8 cellular contexts compared by ENCODE assay signal in the genomic region with DNA sequence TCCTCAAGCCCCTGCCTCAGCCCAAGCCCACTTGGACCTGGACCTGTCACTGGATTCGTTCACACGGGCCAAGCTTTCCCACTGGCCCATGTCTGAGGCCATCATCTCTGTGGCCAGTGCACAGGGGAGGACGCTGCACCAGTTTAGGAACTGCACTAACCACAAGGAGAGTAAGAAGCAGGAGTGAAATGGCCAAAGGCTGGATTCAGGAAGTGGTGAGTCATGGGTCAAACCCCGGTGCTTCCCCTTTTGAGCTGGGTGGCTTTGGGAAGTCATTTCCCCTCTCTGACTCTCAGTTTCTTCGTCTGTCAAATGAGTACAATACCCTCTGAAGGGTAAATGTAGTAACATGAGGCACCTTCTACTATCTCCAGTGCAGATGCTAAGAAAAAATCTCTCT.
DNase-seq lines count a peak whose midpoint lies in the region; ATAC-seq and TF ChIP-seq lines count a peak whose summit lies in the region.

No MANE protein-coding gene starts in this region.

- H3K4me3 ChIP-seq in OCI-LY3 (ENCODE audit: low read length) = peak overlapping the region; percentile 58

- no peak overlapping the region for H2AFZ ChIP-seq in OCI-LY3 (ENCODE audit: low read depth, low read length)

- H3K9me3 ChIP-seq in OCI-LY3 (ENCODE audit: insufficient read depth, low read length) = no peaks in the 10 kb centered on the region

- H3K4me2 ChIP-seq in OCI-LY3 (ENCODE audit: low read length) = peak overlapping the region; percentile 86

- no peaks in the 10 kb centered on the region for H3K79me2 ChIP-seq in OCI-LY3 (ENCODE audit: low read length)

- H3K4me1 ChIP-seq in OCI-LY3 (ENCODE audit: low read length) = peaks cover 77% of the 10 kb centered on the region

- no peaks in the 10 kb centered on the region for H3K36me3 ChIP-seq in OCI-LY3 (replicated peaks; ENCODE audit: low read depth, low read length)

- H3K27ac ChIP-seq in OCI-LY3 (ENCODE audit: low read length) = peak overlapping the region; percentile 83

- peak; percentile 57 for DNase-seq in GF-D8 (lab: John Stamatoyannopoulos, UW)
- DNase-seq in omental fat pad (ENCODE audit: low spot score) = no peak
- no peak for DNase-seq in kidney glomerular epithelial cell (lab: John Stamatoyannopoulos, UW)
- no peak for DNase-seq in stimulated activated CD4-positive, alpha-beta T cell treated with anti-CD3 and anti-CD28 coated beads, Interleukin-4, amount 100 ng/mL, for 4 hours

- H4K20me1 ChIP-seq in OCI-LY3 (ENCODE audit: insufficient read depth, low read length) = no peaks in the 10 kb centered on the region

- no peaks in the 10 kb centered on the region for H3K27me3 ChIP-seq in OCI-LY3 (ENCODE audit: low read depth, low read length)

- no peak for TF ChIP-seq CTCF in OCI-LY3 (IDR thresholded peaks at IDR 0.05; ENCODE audit: low read depth, low read length)
- no peak for TF ChIP-seq CTCF in omental fat pad (IDR thresholded peaks at IDR 0.05)

- peak; percentile 68 for ATAC-seq in esophagus mucosa
- peak; percentile 16 for ATAC-seq in omental fat pad (ENCODE audit: low FRiP score)
- ATAC-seq in GM19351 (IDR thresholded peaks at IDR 0.05; ENCODE audit: unreplicated experiment) = no peak
- ATAC-seq in GM19455 (IDR thresholded peaks at IDR 0.05; ENCODE audit: unreplicated experiment) = no peak

- H3K9ac ChIP-seq in OCI-LY3 (ENCODE audit: low read length) = peak overlapping the region; percentile 62; the same call in 1 of the 2 replicates

Comparison
In these comparisons a context has a peak if more than half of its experiments do, and no peak if none do; other contexts are left out.
1. ATAC-seq: peak in esophagus mucosa (single experiment) and omental fat pad (single experiment); none in GM19351 (single experiment) and GM19455 (single experiment).